15 cellular contexts compared by ENCODE assay signal in the genomic region with DNA sequence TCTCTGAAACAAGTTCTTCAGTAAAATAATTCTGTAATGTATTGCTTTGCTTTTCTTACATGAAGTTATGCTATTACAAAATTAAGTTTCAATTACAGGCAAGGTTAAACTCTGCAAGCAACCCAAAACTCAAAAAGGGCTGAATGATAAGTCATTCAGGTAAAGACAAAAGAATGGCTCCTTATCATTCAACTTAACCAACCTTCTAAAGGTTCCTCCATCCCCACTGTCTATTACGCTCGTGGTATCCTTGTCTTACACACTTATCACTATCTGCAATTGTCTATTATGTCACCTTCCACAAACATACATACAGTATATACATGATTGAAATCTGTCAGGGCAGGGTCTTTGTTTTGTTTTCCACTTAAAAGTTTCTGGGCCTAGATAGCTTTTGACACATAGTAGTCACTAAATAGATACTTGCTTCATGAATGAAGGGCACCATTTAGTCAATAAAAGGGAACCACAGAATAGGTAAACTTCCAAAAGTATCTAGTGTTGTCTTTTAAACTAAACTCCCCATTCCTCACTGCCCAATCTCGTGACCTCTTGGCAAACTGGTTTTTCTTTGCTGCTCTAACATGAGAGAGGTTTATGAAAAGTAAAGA. TPM values are rescaled to one million over a fixed set of nuclear protein-coding genes. Genes with fewer than 3 reads are reported as not detected.
A peak's percentile ranks its signal among the peaks of the same experiment; 100 is the strongest.
DNase-seq lines count a peak whose midpoint lies in the region; FAIRE-seq and TF ChIP-seq lines count a peak whose summit lies in the region.
"Had no signal": no experiment of that assay in that cellular context is flagged by ENCODE, and none has a peak within 500 bp of the region (broad histone marks: within the 10 kb centered on the region; RNA-seq: fewer than 3 reads in every experiment).

No MANE protein-coding gene starts in this region.

- H3K27ac ChIP-seq in 22Rv1 (0 out of 2 replicates have a peak overlapping the region, but pooled peaks have one; percentile 9), PC-9 (0 out of 2 replicates have a peak overlapping the region, but pooled peaks have one; percentile 21), endothelial cell of umbilical vein (ENCODE audit: insufficient read depth, low read depth, low read length) (no peak overlapping the region)
- H3K27ac ChIP-seq: VCaP had no signal

- no peak for FAIRE-seq in endothelial cell of umbilical vein (lab: Jason Lieb, UNC)

- H3K9ac ChIP-seq in endothelial cell of umbilical vein (replicated peaks; ENCODE audit: extremely low read depth, insufficient read depth, low read length), result no peak overlapping the region

- H3K36me3 ChIP-seq in Caco-2 (ENCODE audit: control insufficient read depth, insufficient read depth, low read length) (peaks cover 16% of the 10 kb centered on the region), PC-9 (ENCODE audit: low read depth) (peaks cover 67% of the 10 kb centered on the region), endothelial cell of umbilical vein (ENCODE audit: control insufficient read depth in 2 of 2, extremely low read depth in 1 of 2, insufficient read depth in 2 of 2, low read length in 2 of 2) (peaks cover 29 to 47% of the 10 kb centered on the region in 2 experiments)

- H3K4me3 ChIP-seq in Caco-2 (ENCODE audit: low read depth, low read length), result no peak overlapping the region
- no peak overlapping the region for H3K4me3 ChIP-seq in PC-9
- H3K4me3 ChIP-seq in endothelial cell of umbilical vein (replicated peaks in 1 of 3; ENCODE audit: insufficient read depth in 1 of 3, low read depth in 1 of 3, low read length in 3 of 3), result no peak overlapping the region

- no peak for TF ChIP-seq CTCF in 22Rv1 (IDR thresholded peaks at IDR 0.05)
- TF ChIP-seq CTCF in Caco-2 (IDR thresholded peaks at IDR 0.05; ENCODE audit: insufficient read depth in 1 of 2, low read depth in 1 of 2, low read length in 1 of 2, severe bottlenecking in 1 of 2, unreplicated experiment in 1 of 2), result no peak
- no peak for TF ChIP-seq CTCF in PC-9 (conservative IDR thresholded peaks at IDR 0.05)
- no peak for TF ChIP-seq CTCF in endothelial cell of umbilical vein (IDR thresholded peaks at IDR 0.05; ENCODE audit: extremely low read depth in 1 of 2, insufficient read depth in 1 of 2, low read depth in 1 of 2, low read length in 2 of 2)

- H3K4me1 ChIP-seq in Caco-2, result peaks cover 13% of the 10 kb centered on the region
- H3K4me1 ChIP-seq in PC-9 (replicated peaks; ENCODE audit: insufficient read depth), result peaks cover 23% of the 10 kb centered on the region
- peaks cover 10% of the 10 kb centered on the region for H3K4me1 ChIP-seq in endothelial cell of umbilical vein (ENCODE audit: control insufficient read depth, extremely low read depth, insufficient read depth, low read length)
- H3K4me1 ChIP-seq: BE2C had no signal

- H3K9me3 Mint-ChIP-seq in Caco-2 (ENCODE audit: unreplicated experiment), result no peaks in the 10 kb centered on the region

- no peak for DNase-seq in Caco-2
- no peak for DNase-seq in PC-9
- DNase-seq in endothelial cell of umbilical vein (ENCODE audit: low read depth, low spot score), result no peak
- DNase-seq in mesenteric fat pad (ENCODE audit: low spot score), result no peak
- no peak for DNase-seq in T-helper 1 cell
- no peak for DNase-seq in NCI-H1092 (lab: John Stamatoyannopoulos, UW)
- DNase-seq: activated naive CD4-positive, alpha-beta T cell treated with anti-CD3 and anti-CD28 coated beads, Interleukin-2, amount 50 U/mL, for 16 hours; BE2C; effector CD8-positive, alpha-beta T cell; left colon; MM.1S; NCI-H2081; NCI-H524 had no signal

- intact Hi-C loops in Caco-2 (cut with micrococcal nuclease; ENCODE audit: unreplicated experiment) (no loop called here), PC-9 (cut with micrococcal nuclease; ENCODE audit: unreplicated experiment) (no loop called here), endothelial cell of umbilical vein (cut with micrococcal nuclease) (no loop called here)

- H3K36me3 Mint-ChIP-seq in Caco-2 (ENCODE audit: insufficient read depth, unreplicated experiment), result peaks cover 85% of the 10 kb centered on the region

- H3K27me3 ChIP-seq in Caco-2 (replicated peaks; ENCODE audit: control insufficient read depth, insufficient read depth, low read length), result no peaks in the 10 kb centered on the region
- no peaks in the 10 kb centered on the region for H3K27me3 ChIP-seq in PC-9 (ENCODE audit: insufficient read depth, low read depth)
- no peaks in the 10 kb centered on the region for H3K27me3 ChIP-seq in endothelial cell of umbilical vein (ENCODE audit: control insufficient read depth in 2 of 2, insufficient read depth in 2 of 2, low read length in 2 of 2)
- H3K27me3 ChIP-seq: BE2C had no signal

- peaks cover 23% of the 10 kb centered on the region for H3K4me1 Mint-ChIP-seq in Caco-2 (ENCODE audit: low read depth, unreplicated experiment)

- BruUV-seq in Caco-2 (replicated peaks; lab: Mats Ljungman, UMichigan) (no TSS peak), PC-9 (replicated peaks; lab: Mats Ljungman, UMichigan) (no TSS peak), endothelial cell of umbilical vein (replicated peaks; lab: Mats Ljungman, UMichigan) (no TSS peak)

- no peaks in the 10 kb centered on the region for H3K9me2 ChIP-seq in PC-9 (ENCODE audit: insufficient read depth)

- no peak overlapping the region for H3K4me2 ChIP-seq in PC-9
- H3K4me2 ChIP-seq in endothelial cell of umbilical vein (ENCODE audit: insufficient read depth, low read length), result no peak overlapping the region

- H3K79me2 ChIP-seq in PC-9 (ENCODE audit: low read depth), result peaks cover 42% of the 10 kb centered on the region
- peaks cover 40% of the 10 kb centered on the region for H3K79me2 ChIP-seq in endothelial cell of umbilical vein (ENCODE audit: control insufficient read depth, insufficient read depth, low read length)

- POLR2A ChIA-PET in Caco-2 (lab: Charles Lee) (interaction anchor here (0.6 kb wide), 1 partner anchor 1457 kb away, joined by 3 read pairs; no protein-coding TSS in a partner anchor), PC-9 (lab: Charles Lee; ENCODE audit: unreplicated experiment) (no interaction called here), endothelial cell of umbilical vein (lab: Charles Lee) (interaction anchor here (1.4 to 2.1 kb wide), 2 partner anchors 15 to 30 kb away, joined by 3 to 6 read pairs; a partner anchor contains a TSS)

- CTCF ChIA-PET in Caco-2 (lab: Charles Lee), result no interaction called here
- CTCF ChIA-PET in PC-9 (lab: Charles Lee), result no interaction called here
- CTCF ChIA-PET in endothelial cell of umbilical vein (lab: Charles Lee), result no interaction called here

- peak; percentile 17 for TF ChIP-seq POLR2A in endothelial cell of umbilical vein (IDR thresholded peaks at IDR 0.05; ENCODE audit: low read depth, low read length)

- H4K20me1 ChIP-seq in PC-9 (ENCODE audit: insufficient read depth) (peaks cover 78% of the 10 kb centered on the region), endothelial cell of umbilical vein (replicated peaks; ENCODE audit: control insufficient read depth, extremely low read depth, insufficient read depth, low read length) (peaks cover 3% of the 10 kb centered on the region)

- dilution Hi-C loops in endothelial cell of umbilical vein (cut with MboI; ENCODE audit: extremely low pct_ligation_motif_present, low sequenced_read_pairs), result no loop called here

- no peak overlapping the region for H2AFZ ChIP-seq in PC-9
- H2AFZ ChIP-seq in endothelial cell of umbilical vein (ENCODE audit: low read depth, low read length), result no peak overlapping the region

- peaks cover 96% of the 10 kb centered on the region for H3F3A ChIP-seq in PC-9 (ENCODE audit: insufficient read depth, low read depth)

- no peak overlapping the region for H3K4me3 Mint-ChIP-seq in Caco-2 (ENCODE audit: unreplicated experiment)

- no peaks in the 10 kb centered on the region for H3K27me3 Mint-ChIP-seq in Caco-2 (ENCODE audit: insufficient read depth, unreplicated experiment)

- H3K27ac Mint-ChIP-seq in Caco-2 (ENCODE audit: unreplicated experiment), result peak overlapping the region; percentile 83

- no peaks in the 10 kb centered on the region for H3K9me1 ChIP-seq in endothelial cell of umbilical vein (replicated peaks; ENCODE audit: control insufficient read depth, extremely low read depth, insufficient read depth, low read length)

- H3K9me3 ChIP-seq in Caco-2 (no peaks in the 10 kb centered on the region), PC-9 (ENCODE audit: insufficient read depth, low read depth) (no peaks in the 10 kb centered on the region), endothelial cell of umbilical vein (replicated peaks; ENCODE audit: control insufficient read depth, insufficient read depth, low read length) (no peaks in the 10 kb centered on the region)
- H3K9me3 ChIP-seq: BE2C had no signal

RNA-seq across cellular contexts. Expression of a gene that starts 6.9 kb away (rescaled TPM):
- total RNA-seq in Caco-2 (2022) (1,699 and 1,723 TPM in 2 replicates), PC-9 (2021) (3,889 and 3,938 TPM in 2 replicates), endothelial cell of umbilical vein (1,348 and 1,380 TPM in 2 replicates), mesenteric fat pad (961 TPM)
- 259 and 274 TPM in 2 replicates for polyA plus RNA-seq in endothelial cell of umbilical vein
- polyA plus RNA-seq in endothelial cell of umbilical vein (2011; cell fraction: cytosol; rRNA removed), result 713 and 717 TPM in 2 replicates
- 198 and 377 TPM in 2 replicates for polyA plus RNA-seq in endothelial cell of umbilical vein (2011; cell fraction: nucleus; rRNA removed)
- polyA plus RNA-seq in endothelial cell of umbilical vein (2012), result 2,072 and 2,765 TPM in 2 replicates
- 1,095 and 1,451 TPM in 2 replicates for polyA minus RNA-seq in endothelial cell of umbilical vein
- polyA minus RNA-seq in endothelial cell of umbilical vein (2011; cell fraction: cytosol; rRNA and poly(A)+ RNA removed), result 1,353 TPM
- 127 and 132 TPM in 2 replicates for polyA minus RNA-seq in endothelial cell of umbilical vein (2011; cell fraction: nucleus; rRNA and poly(A)+ RNA removed)

RNA-seq across cellular contexts. Expression of a gene that starts 13.0 kb away (rescaled TPM):
- total RNA-seq in Caco-2 (2022), result 0.14 and 0.26 TPM in 2 replicates
- 10.8 and 16.1 TPM in 2 replicates for total RNA-seq in PC-9 (2021)
- total RNA-seq in endothelial cell of umbilical vein, result 21.1 and 23.8 TPM in 2 replicates
- 11.0 and 11.3 TPM in 2 replicates for polyA plus RNA-seq in endothelial cell of umbilical vein
- 14.5 and 15.1 TPM in 2 replicates for polyA plus RNA-seq in endothelial cell of umbilical vein (2011; cell fraction: cytosol; rRNA removed)
- polyA plus RNA-seq in endothelial cell of umbilical vein (2011; cell fraction: nucleus; rRNA removed), result 9.3 and 10.7 TPM in 2 replicates
- 13.2 and 19.0 TPM in 2 replicates for polyA plus RNA-seq in endothelial cell of umbilical vein (2012)
- polyA minus RNA-seq in endothelial cell of umbilical vein, result 18.7 and 19.9 TPM in 2 replicates
- 7.4 TPM for polyA minus RNA-seq in endothelial cell of umbilical vein (2011; cell fraction: cytosol; rRNA and poly(A)+ RNA removed)
- polyA minus RNA-seq in endothelial cell of umbilical vein (2011; cell fraction: nucleus; rRNA and poly(A)+ RNA removed), result 7.4 and 11.3 TPM in 2 replicates
- 19.5 TPM for total RNA-seq in mesenteric fat pad

RNA-seq across cellular contexts. Expression of a gene that starts 30.0 kb away (rescaled TPM):
- 64.6 and 69.2 TPM in 2 replicates for total RNA-seq in Caco-2 (2022)
- 155 and 178 TPM in 2 replicates for total RNA-seq in PC-9 (2021)
- total RNA-seq in endothelial cell of umbilical vein, result 83.5 and 97.2 TPM in 2 replicates
- 25.5 and 37.0 TPM in 2 replicates for polyA plus RNA-seq in endothelial cell of umbilical vein
- polyA plus RNA-seq in endothelial cell of umbilical vein (2011; cell fraction: cytosol; rRNA removed), result 24.9 and 30.5 TPM in 2 replicates
- 163 and 208 TPM in 2 replicates for polyA plus RNA-seq in endothelial cell of umbilical vein (2011; cell fraction: nucleus; rRNA removed)
- 45.4 and 73.0 TPM in 2 replicates for polyA plus RNA-seq in endothelial cell of umbilical vein (2012)
- polyA minus RNA-seq in endothelial cell of umbilical vein, result 52.0 and 52.3 TPM in 2 replicates
- 48.2 TPM for polyA minus RNA-seq in endothelial cell of umbilical vein (2011; cell fraction: cytosol; rRNA and poly(A)+ RNA removed)
- polyA minus RNA-seq in endothelial cell of umbilical vein (2011; cell fraction: nucleus; rRNA and poly(A)+ RNA removed), result 82.1 and 109 TPM in 2 replicates
- 83.9 TPM for total RNA-seq in mesenteric fat pad
